In genomic region chr15:66803182-66803729, GRCh38 we compare ENCODE assay signal across 8 cellular contexts.
DNase-seq lines count a peak whose midpoint lies in the region; ATAC-seq lines count a peak whose summit lies in the region.

No MANE protein-coding gene starts in this region.

- H3K4me1 Mint-ChIP-seq in stimulated activated effector memory CD8-positive, alpha-beta T cell treated with anti-CD3 and anti-CD28 coated beads, Interleukin-12 subunit alpha, Interleukin-12 subunit beta, amount 100 ng/mL, for 72 hours, result no peaks in the 10 kb centered on the region
- H3K4me1 Mint-ChIP-seq in effector memory CD8-positive, alpha-beta T cell (ENCODE audit: low read depth in 2 of 2), result no peaks in the 10 kb centered on the region

- no peak overlapping the region for H3K4me3 Mint-ChIP-seq in stimulated activated effector memory CD8-positive, alpha-beta T cell treated with anti-CD3 and anti-CD28 coated beads, Interleukin-12 subunit alpha, Interleukin-12 subunit beta, amount 100 ng/mL, for 72 hours
- H3K4me3 Mint-ChIP-seq in effector memory CD8-positive, alpha-beta T cell, result no peak overlapping the region

- H3K27me3 Mint-ChIP-seq in effector memory CD8-positive, alpha-beta T cell, result peaks cover 10 to 40% of the 10 kb centered on the region in 2 donors

- H3K36me3 Mint-ChIP-seq in stimulated activated effector memory CD8-positive, alpha-beta T cell treated with anti-CD3 and anti-CD28 coated beads, Interleukin-12 subunit alpha, Interleukin-12 subunit beta, amount 100 ng/mL, for 72 hours, result no peaks in the 10 kb centered on the region
- H3K36me3 Mint-ChIP-seq in effector memory CD8-positive, alpha-beta T cell (ENCODE audit: insufficient read depth), result peaks cover 3% of the 10 kb centered on the region

- no peaks in the 10 kb centered on the region for H3K9me3 Mint-ChIP-seq in stimulated activated effector memory CD8-positive, alpha-beta T cell treated with anti-CD3 and anti-CD28 coated beads, Interleukin-12 subunit alpha, Interleukin-12 subunit beta, amount 100 ng/mL, for 72 hours
- H3K9me3 Mint-ChIP-seq in effector memory CD8-positive, alpha-beta T cell, result no peaks in the 10 kb centered on the region

- DNase-seq in ACHN (peak; percentile 97), HT1080 (ENCODE audit: low read depth) (peak; percentile 99), brain pericyte (ENCODE audit: low read depth, low spot score) (peak; percentile 91), iris pigment epithelial cell (ENCODE audit: low read depth) (peak; percentile 97)
- no peak for DNase-seq in stimulated activated effector memory CD8-positive, alpha-beta T cell treated with anti-CD3 and anti-CD28 coated beads, Interleukin-12 subunit alpha, Interleukin-12 subunit beta, amount 100 ng/mL, for 72 hours (ENCODE audit: low spot score in 2 of 2)
- DNase-seq in effector memory CD8-positive, alpha-beta T cell, result no peak

- ATAC-seq in stimulated activated effector memory CD8-positive, alpha-beta T cell treated with anti-CD3 and anti-CD28 coated beads, Interleukin-12 subunit alpha, Interleukin-12 subunit beta, amount 100 ng/mL, for 72 hours, result peak; percentile 13
- ATAC-seq in effector memory CD8-positive, alpha-beta T cell (replicated peaks), result no peak
- ATAC-seq in HG03097 (IDR thresholded peaks at IDR 0.05; ENCODE audit: low FRiP score, unreplicated experiment), result no peak
- ATAC-seq in HG02798 (IDR thresholded peaks at IDR 0.05; ENCODE audit: poor library complexity, unreplicated experiment), result no peak

- in situ Hi-C loops in ACHN (cut with HindIII; ENCODE audit: low pct_ligation_motif_present, low pct_unique_long_range_greater_than_20kb, low sequenced_read_pairs), result no loop called here

- H3K27ac Mint-ChIP-seq in stimulated activated effector memory CD8-positive, alpha-beta T cell treated with anti-CD3 and anti-CD28 coated beads, Interleukin-12 subunit alpha, Interleukin-12 subunit beta, amount 100 ng/mL, for 72 hours, result no peak overlapping the region
- H3K27ac Mint-ChIP-seq in effector memory CD8-positive, alpha-beta T cell, result no peak overlapping the region

Comparison
In these comparisons a context has a peak if more than half of its experiments do, and no peak if none do; other contexts are left out.
1. DNase-seq: peak in ACHN (single experiment), HT1080 (single experiment), brain pericyte (single experiment) and iris pigment epithelial cell (single experiment); none in stimulated activated effector memory CD8-positive, alpha-beta T cell treated with anti-CD3 and anti-CD28 coated beads, Interleukin-12 subunit alpha, Interleukin-12 subunit beta, amount 100 ng/mL, for 72 hours (0 of 2) and effector memory CD8-positive, alpha-beta T cell (0 of 3).